ENCODE assay signal across 8 cellular contexts in genomic region chr2:26246818-26247217, GRCh38. TPM values are rescaled to one million over a fixed set of nuclear protein-coding genes. Genes with fewer than 3 reads are reported as not detected.
DNase-seq lines count a peak whose midpoint lies in the region; ATAC-seq and TF ChIP-seq lines count a peak whose summit lies in the region.

No MANE protein-coding gene starts in this region.

- H2AFZ ChIP-seq in Loucy (ENCODE audit: low read length): no peak overlapping the region

- H3K36me3 Mint-ChIP-seq in CD4-positive, CD25-positive, alpha-beta regulatory T cell: no peaks in the 10 kb centered on the region
- H3K36me3 Mint-ChIP-seq in activated T-helper 17 cell treated with anti-CD3 and anti-CD28 coated beads, Interleukin-2, amount 50 U/mL, for 72 hours (ENCODE audit: low read depth): peaks cover 29% of the 10 kb centered on the region

- H4K20me1 ChIP-seq in Loucy (ENCODE audit: insufficient read depth, low read length, poor library complexity, severe bottlenecking): peaks cover 23% of the 10 kb centered on the region

- no peaks in the 10 kb centered on the region for H3K9me2 ChIP-seq in Loucy (replicated peaks; ENCODE audit: low read depth, low read length)

- TF ChIP-seq CTCF in Loucy (conservative IDR thresholded peaks at IDR 0.05; ENCODE audit: low read length): no peak

- H3K4me3 ChIP-seq in CD4-positive, CD25-positive, alpha-beta regulatory T cell (ENCODE audit: low read depth, low read length): peak overlapping the region; percentile 49
- H3K4me3 ChIP-seq in Loucy (ENCODE audit: low read length, poor library complexity, severe bottlenecking): peak overlapping the region; percentile 86

- peak overlapping the region; percentile 92 for H3K4me2 ChIP-seq in Loucy (ENCODE audit: low read depth, low read length, poor library complexity, severe bottlenecking)

- H3K9me3 Mint-ChIP-seq in CD4-positive, CD25-positive, alpha-beta regulatory T cell: no peaks in the 10 kb centered on the region
- no peaks in the 10 kb centered on the region for H3K9me3 Mint-ChIP-seq in activated T-helper 17 cell treated with anti-CD3 and anti-CD28 coated beads, Interleukin-2, amount 50 U/mL, for 72 hours

- peaks cover 26 to 73% (median 52%) of the 10 kb centered on the region in 4 donors for H3K4me1 Mint-ChIP-seq in CD4-positive, CD25-positive, alpha-beta regulatory T cell
- H3K4me1 Mint-ChIP-seq in activated T-helper 17 cell treated with anti-CD3 and anti-CD28 coated beads, Interleukin-2, amount 50 U/mL, for 72 hours: peaks cover 20% of the 10 kb centered on the region

- no peak overlapping the region for H3K27ac ChIP-seq in CD4-positive, CD25-positive, alpha-beta regulatory T cell (ENCODE audit: insufficient read depth, low read length, poor library complexity, severe bottlenecking)

- H3K36me3 ChIP-seq in CD4-positive, CD25-positive, alpha-beta regulatory T cell (ENCODE audit: control insufficient read depth, insufficient read depth, low read length): no peaks in the 10 kb centered on the region
- H3K36me3 ChIP-seq in Loucy (ENCODE audit: insufficient read depth, low read length): no peaks in the 10 kb centered on the region

- H3K4me1 ChIP-seq in CD4-positive, CD25-positive, alpha-beta regulatory T cell (ENCODE audit: control insufficient read depth, insufficient read depth, low read length, poor library complexity, severe bottlenecking): peaks cover 47% of the 10 kb centered on the region
- H3K4me1 ChIP-seq in Loucy (ENCODE audit: insufficient read depth, low read length, poor library complexity, severe bottlenecking): peaks cover 29% of the 10 kb centered on the region

- H3K79me2 ChIP-seq in Loucy (ENCODE audit: insufficient read depth, low read length): peaks cover 93% of the 10 kb centered on the region

- H3K9ac ChIP-seq in Loucy (ENCODE audit: low read depth, low read length, poor library complexity, severe bottlenecking): peak overlapping the region; percentile 81

- no peaks in the 10 kb centered on the region for H3F3A ChIP-seq in Loucy (ENCODE audit: low read depth)

- no peaks in the 10 kb centered on the region for H3K27me3 Mint-ChIP-seq in CD4-positive, CD25-positive, alpha-beta regulatory T cell
- H3K27me3 Mint-ChIP-seq in activated T-helper 17 cell treated with anti-CD3 and anti-CD28 coated beads, Interleukin-2, amount 50 U/mL, for 72 hours: no peaks in the 10 kb centered on the region

- peak overlapping the region in 2 of 3 donors; percentile 10 to 53 for H3K27ac Mint-ChIP-seq in CD4-positive, CD25-positive, alpha-beta regulatory T cell
- peak overlapping the region; percentile 20 for H3K27ac Mint-ChIP-seq in activated T-helper 17 cell treated with anti-CD3 and anti-CD28 coated beads, Interleukin-2, amount 50 U/mL, for 72 hours

- ATAC-seq in CD4-positive, CD25-positive, alpha-beta regulatory T cell (ENCODE audit: low read depth in 2 of 2): no peak
- no peak for ATAC-seq in activated T-helper 17 cell treated with anti-CD3 and anti-CD28 coated beads, Interleukin-2, amount 50 U/mL, for 72 hours (replicated peaks)
- ATAC-seq in GM21528 (IDR thresholded peaks at IDR 0.05; ENCODE audit: low FRiP score, unreplicated experiment): no peak

- no peaks in the 10 kb centered on the region for H3K9me3 ChIP-seq in CD4-positive, CD25-positive, alpha-beta regulatory T cell (ENCODE audit: control insufficient read depth in 2 of 2, low read length in 2 of 2)
- H3K9me3 ChIP-seq in Loucy (ENCODE audit: insufficient read depth, low read depth, low read length): no peaks in the 10 kb centered on the region

- peak overlapping the region; percentile 90 to 100 (median 99) for H3K4me3 Mint-ChIP-seq in CD4-positive, CD25-positive, alpha-beta regulatory T cell
- peak overlapping the region; percentile 99 for H3K4me3 Mint-ChIP-seq in activated T-helper 17 cell treated with anti-CD3 and anti-CD28 coated beads, Interleukin-2, amount 50 U/mL, for 72 hours

- peak in 2 of 3 donors; percentile 7 to 37 for DNase-seq in CD4-positive, CD25-positive, alpha-beta regulatory T cell
- DNase-seq in kidney tubule cell (ENCODE audit: low spot score) (peak; percentile 34), NCI-H2171 treated with DMSO at 0.1 percent for 48 hours (lab: John Stamatoyannopoulos, UW) (no peak), NCI-H1694 (lab: John Stamatoyannopoulos, UW) (no peak), mucosa of gallbladder (ENCODE audit: low spot score) (no peak)

- H3K27me3 ChIP-seq in CD4-positive, CD25-positive, alpha-beta regulatory T cell (ENCODE audit: control insufficient read depth, insufficient read depth, low read length): no peaks in the 10 kb centered on the region
- no peaks in the 10 kb centered on the region for H3K27me3 ChIP-seq in Loucy (ENCODE audit: insufficient read depth, low read length, poor library complexity, severe bottlenecking)

RNA-seq across cellular contexts. Expression of gene HADHB, which starts 2.1 kb away (rescaled TPM):
- 58.9 TPM for total RNA-seq in CD4-positive, CD25-positive, alpha-beta regulatory T cell
- polyA plus RNA-seq in CD4-positive, CD25-positive, alpha-beta regulatory T cell: 100 to 1,000 TPM; 116 to 139 (median 127) TPM
- 10 to 100 TPM; 86.2 to 87.0 TPM for total RNA-seq in activated T-helper 17 cell treated with anti-CD3 and anti-CD28 coated beads, Interleukin-2, amount 50 U/mL, for 72 hours
- 135 TPM for total RNA-seq in mucosa of gallbladder

RNA-seq across cellular contexts. Expression of gene HADHA, which starts 2.4 kb away (rescaled TPM):
- 68.8 TPM for total RNA-seq in CD4-positive, CD25-positive, alpha-beta regulatory T cell
- 100 to 1,000 TPM; 127 to 140 (median 131) TPM for polyA plus RNA-seq in CD4-positive, CD25-positive, alpha-beta regulatory T cell
- total RNA-seq in activated T-helper 17 cell treated with anti-CD3 and anti-CD28 coated beads, Interleukin-2, amount 50 U/mL, for 72 hours: 100 to 1,000 TPM in 1 of 2 donors, 10 to 100 TPM in 1; 95.0 to 141 TPM
- total RNA-seq in mucosa of gallbladder: 134 TPM

Comparison
In these comparisons a context has a peak if more than half of its experiments do, and no peak if none do; other contexts are left out.
1. DNase-seq: peak in CD4-positive, CD25-positive, alpha-beta regulatory T cell (2 of 3) and kidney tubule cell (single experiment); none in NCI-H2171 treated with DMSO at 0.1 percent for 48 hours (single experiment), NCI-H1694 (single experiment) and mucosa of gallbladder (single experiment).